Comparison of ENCODE assay signal across 3 cellular contexts in the genomic region with DNA sequence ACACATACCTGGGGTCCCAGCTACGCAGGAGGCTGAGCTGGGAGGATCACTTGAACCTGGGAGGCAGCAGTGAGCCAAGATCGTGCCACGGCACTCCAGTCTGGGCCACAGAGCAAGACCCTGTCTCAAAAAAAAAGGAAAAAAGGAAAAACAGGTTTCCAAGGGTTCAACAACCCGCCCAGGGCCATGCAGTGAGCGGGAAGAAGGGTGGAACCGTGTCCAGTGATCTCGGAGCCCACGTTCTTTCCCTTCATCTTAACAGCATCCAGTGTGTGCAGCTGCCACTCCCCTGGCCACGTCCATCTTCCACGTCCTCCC.
A peak's percentile ranks its signal among the peaks of the same experiment; 100 is the strongest.
TF ChIP-seq lines count a peak whose summit lies in the region.

No MANE protein-coding gene starts in this region.

TF ChIP-seq in SK-N-SH, 30 proteins besides CTCF, POLR2A, EP300 and RAD21:
- no peak for TF ChIP-seq EZH2phosphoT487 (IDR thresholded peaks at IDR 0.05; ENCODE audit: borderline replicate concordance, low read depth)

TF ChIP-seq in SK-N-SH treated with all-trans-retinoic acid at 6 μM for 48 hours, 23 proteins besides CTCF, POLR2A, EP300 and RAD21:
- TF ChIP-seq ZFP3 (CRISPR knock-in tag; IDR thresholded peaks at IDR 0.05) (no peak), ISL1 (CRISPR knock-in tag; IDR thresholded peaks at IDR 0.05) (no peak), BACH2 (CRISPR knock-in tag; IDR thresholded peaks at IDR 0.05; ENCODE audit: borderline replicate concordance) (no peak), ZNF70 (CRISPR knock-in tag; IDR thresholded peaks at IDR 0.05) (no peak), TOX (CRISPR knock-in tag; IDR thresholded peaks at IDR 0.05; ENCODE audit: borderline replicate concordance) (no peak), TCF4 (CRISPR knock-in tag; IDR thresholded peaks at IDR 0.05; ENCODE audit: borderline replicate concordance) (no peak), ZFP30 (CRISPR knock-in tag; IDR thresholded peaks at IDR 0.05) (no peak), ESRRG (CRISPR knock-in tag; IDR thresholded peaks at IDR 0.05) (no peak), ZNF565 (CRISPR knock-in tag; conservative IDR thresholded peaks at IDR 0.05; ENCODE audit: low read depth) (no peak), PPARA (CRISPR knock-in tag; IDR thresholded peaks at IDR 0.05; ENCODE audit: borderline replicate concordance) (no peak), CSDC2 (CRISPR knock-in tag; IDR thresholded peaks at IDR 0.05) (no peak), ZNF8 (CRISPR knock-in tag; IDR thresholded peaks at IDR 0.05) (no peak), SNAI2 (CRISPR knock-in tag; IDR thresholded peaks at IDR 0.05) (no peak), ZC3H10 (CRISPR knock-in tag; IDR thresholded peaks at IDR 0.05) (no peak), RARB (CRISPR knock-in tag; IDR thresholded peaks at IDR 0.05) (no peak), GLIS3 (CRISPR knock-in tag; IDR thresholded peaks at IDR 0.05) (no peak), OSR1 (CRISPR knock-in tag; IDR thresholded peaks at IDR 0.05) (no peak)
- TF ChIP-seq, protein P1, sequence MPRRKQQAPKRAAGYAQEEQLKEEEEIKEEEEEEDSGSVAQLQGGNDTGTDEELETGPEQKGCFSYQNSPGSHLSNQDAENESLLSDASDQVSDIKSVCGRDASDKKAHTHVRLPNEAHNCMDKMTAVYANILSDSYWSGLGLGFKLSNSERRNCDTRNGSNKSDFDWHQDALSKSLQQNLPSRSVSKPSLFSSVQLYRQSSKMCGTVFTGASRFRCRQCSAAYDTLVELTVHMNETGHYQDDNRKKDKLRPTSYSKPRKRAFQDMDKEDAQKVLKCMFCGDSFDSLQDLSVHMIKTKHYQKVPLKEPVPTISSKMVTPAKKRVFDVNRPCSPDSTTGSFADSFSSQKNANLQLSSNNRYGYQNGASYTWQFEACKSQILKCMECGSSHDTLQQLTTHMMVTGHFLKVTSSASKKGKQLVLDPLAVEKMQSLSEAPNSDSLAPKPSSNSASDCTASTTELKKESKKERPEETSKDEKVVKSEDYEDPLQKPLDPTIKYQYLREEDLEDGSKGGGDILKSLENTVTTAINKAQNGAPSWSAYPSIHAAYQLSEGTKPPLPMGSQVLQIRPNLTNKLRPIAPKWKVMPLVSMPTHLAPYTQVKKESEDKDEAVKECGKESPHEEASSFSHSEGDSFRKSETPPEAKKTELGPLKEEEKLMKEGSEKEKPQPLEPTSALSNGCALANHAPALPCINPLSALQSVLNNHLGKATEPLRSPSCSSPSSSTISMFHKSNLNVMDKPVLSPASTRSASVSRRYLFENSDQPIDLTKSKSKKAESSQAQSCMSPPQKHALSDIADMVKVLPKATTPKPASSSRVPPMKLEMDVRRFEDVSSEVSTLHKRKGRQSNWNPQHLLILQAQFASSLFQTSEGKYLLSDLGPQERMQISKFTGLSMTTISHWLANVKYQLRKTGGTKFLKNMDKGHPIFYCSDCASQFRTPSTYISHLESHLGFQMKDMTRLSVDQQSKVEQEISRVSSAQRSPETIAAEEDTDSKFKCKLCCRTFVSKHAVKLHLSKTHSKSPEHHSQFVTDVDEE (CRISPR knock-in tag; IDR thresholded peaks at IDR 0.05) = no peak
- TF ChIP-seq, protein P2, sequence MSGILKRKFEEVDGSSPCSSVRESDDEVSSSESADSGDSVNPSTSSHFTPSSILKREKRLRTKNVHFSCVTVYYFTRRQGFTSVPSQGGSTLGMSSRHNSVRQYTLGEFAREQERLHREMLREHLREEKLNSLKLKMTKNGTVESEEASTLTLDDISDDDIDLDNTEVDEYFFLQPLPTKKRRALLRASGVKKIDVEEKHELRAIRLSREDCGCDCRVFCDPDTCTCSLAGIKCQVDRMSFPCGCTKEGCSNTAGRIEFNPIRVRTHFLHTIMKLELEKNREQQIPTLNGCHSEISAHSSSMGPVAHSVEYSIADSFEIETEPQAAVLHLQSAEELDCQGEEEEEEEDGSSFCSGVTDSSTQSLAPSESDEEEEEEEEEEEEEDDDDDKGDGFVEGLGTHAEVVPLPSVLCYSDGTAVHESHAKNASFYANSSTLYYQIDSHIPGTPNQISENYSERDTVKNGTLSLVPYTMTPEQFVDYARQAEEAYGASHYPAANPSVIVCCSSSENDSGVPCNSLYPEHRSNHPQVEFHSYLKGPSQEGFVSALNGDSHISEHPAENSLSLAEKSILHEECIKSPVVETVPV (CRISPR knock-in tag; IDR thresholded peaks at IDR 0.05) = no peak
- TF ChIP-seq, protein P3, sequence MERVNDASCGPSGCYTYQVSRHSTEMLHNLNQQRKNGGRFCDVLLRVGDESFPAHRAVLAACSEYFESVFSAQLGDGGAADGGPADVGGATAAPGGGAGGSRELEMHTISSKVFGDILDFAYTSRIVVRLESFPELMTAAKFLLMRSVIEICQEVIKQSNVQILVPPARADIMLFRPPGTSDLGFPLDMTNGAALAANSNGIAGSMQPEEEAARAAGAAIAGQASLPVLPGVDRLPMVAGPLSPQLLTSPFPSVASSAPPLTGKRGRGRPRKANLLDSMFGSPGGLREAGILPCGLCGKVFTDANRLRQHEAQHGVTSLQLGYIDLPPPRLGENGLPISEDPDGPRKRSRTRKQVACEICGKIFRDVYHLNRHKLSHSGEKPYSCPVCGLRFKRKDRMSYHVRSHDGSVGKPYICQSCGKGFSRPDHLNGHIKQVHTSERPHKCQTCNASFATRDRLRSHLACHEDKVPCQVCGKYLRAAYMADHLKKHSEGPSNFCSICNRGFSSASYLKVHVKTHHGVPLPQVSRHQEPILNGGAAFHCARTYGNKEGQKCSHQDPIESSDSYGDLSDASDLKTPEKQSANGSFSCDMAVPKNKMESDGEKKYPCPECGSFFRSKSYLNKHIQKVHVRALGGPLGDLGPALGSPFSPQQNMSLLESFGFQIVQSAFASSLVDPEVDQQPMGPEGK (CRISPR knock-in tag; IDR thresholded peaks at IDR 0.05; ENCODE audit: borderline replicate concordance) = no peak
TF ChIP-seq in SK-N-SH treated with all-trans-retinoic acid at 6 μM for 48 hours: peak in this region for 0.

TF ChIP-seq in K562, 482 proteins besides CTCF, POLR2A, EP300 and RAD21:
- TF ChIP-seq EGR1 (conservative IDR thresholded peaks at IDR 0.05) (peak; percentile 87), MAFG (tag; conservative IDR thresholded peaks at IDR 0.05) (no peak), TBP (optimal IDR thresholded peaks at IDR 0.05; ENCODE audit: low read depth, low read length) (no peak), DPF2 (IDR thresholded peaks at IDR 0.05) (no peak), ARID1B (IDR thresholded peaks at IDR 0.05) (0 out of 2 replicates have a peak, but pooled peaks have one; percentile 13), NFXL1 (CRISPR knock-in tag; IDR thresholded peaks at IDR 0.05) (no peak), EWSR1 (IDR thresholded peaks at IDR 0.05; ENCODE audit: borderline replicate concordance, low read depth, partially characterized antibody) (no peak), ZFX (CRISPR knock-in tag; IDR thresholded peaks at IDR 0.05) (0 out of 2 replicates have a peak, but pooled peaks have one; percentile 29), GTF2F1 (IDR thresholded peaks at IDR 0.05; ENCODE audit: low read depth, low read length) (no peak), NRF1 (conservative IDR thresholded peaks at IDR 0.05 in 1 of 2, IDR thresholded peaks at IDR 0.05 in 1 of 2) (peak in 1 of 2 experiments; percentile 12; a peak in 1 of 4 replicates)
- TF ChIP-seq, protein P4, sequence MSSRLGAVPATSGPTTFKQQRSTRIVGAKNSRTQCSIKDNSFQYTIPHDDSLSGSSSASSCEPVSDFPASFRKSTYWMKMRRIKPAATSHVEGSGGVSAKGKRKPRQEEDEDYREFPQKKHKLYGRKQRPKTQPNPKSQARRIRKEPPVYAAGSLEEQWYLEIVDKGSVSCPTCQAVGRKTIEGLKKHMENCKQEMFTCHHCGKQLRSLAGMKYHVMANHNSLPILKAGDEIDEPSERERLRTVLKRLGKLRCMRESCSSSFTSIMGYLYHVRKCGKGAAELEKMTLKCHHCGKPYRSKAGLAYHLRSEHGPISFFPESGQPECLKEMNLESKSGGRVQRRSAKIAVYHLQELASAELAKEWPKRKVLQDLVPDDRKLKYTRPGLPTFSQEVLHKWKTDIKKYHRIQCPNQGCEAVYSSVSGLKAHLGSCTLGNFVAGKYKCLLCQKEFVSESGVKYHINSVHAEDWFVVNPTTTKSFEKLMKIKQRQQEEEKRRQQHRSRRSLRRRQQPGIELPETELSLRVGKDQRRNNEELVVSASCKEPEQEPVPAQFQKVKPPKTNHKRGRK (tag; IDR thresholded peaks at IDR 0.05) = no peak
- TF ChIP-seq, protein P5, sequence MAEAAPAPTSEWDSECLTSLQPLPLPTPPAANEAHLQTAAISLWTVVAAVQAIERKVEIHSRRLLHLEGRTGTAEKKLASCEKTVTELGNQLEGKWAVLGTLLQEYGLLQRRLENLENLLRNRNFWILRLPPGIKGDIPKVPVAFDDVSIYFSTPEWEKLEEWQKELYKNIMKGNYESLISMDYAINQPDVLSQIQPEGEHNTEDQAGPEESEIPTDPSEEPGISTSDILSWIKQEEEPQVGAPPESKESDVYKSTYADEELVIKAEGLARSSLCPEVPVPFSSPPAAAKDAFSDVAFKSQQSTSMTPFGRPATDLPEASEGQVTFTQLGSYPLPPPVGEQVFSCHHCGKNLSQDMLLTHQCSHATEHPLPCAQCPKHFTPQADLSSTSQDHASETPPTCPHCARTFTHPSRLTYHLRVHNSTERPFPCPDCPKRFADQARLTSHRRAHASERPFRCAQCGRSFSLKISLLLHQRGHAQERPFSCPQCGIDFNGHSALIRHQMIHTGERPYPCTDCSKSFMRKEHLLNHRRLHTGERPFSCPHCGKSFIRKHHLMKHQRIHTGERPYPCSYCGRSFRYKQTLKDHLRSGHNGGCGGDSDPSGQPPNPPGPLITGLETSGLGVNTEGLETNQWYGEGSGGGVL (CRISPR knock-in tag; IDR thresholded peaks at IDR 0.05) = no peak
- TF ChIP-seq, protein P6, sequence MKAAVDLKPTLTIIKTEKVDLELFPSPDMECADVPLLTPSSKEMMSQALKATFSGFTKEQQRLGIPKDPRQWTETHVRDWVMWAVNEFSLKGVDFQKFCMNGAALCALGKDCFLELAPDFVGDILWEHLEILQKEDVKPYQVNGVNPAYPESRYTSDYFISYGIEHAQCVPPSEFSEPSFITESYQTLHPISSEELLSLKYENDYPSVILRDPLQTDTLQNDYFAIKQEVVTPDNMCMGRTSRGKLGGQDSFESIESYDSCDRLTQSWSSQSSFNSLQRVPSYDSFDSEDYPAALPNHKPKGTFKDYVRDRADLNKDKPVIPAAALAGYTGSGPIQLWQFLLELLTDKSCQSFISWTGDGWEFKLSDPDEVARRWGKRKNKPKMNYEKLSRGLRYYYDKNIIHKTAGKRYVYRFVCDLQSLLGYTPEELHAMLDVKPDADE (conservative IDR thresholded peaks at IDR 0.05; ENCODE audit: control insufficient read depth, low read depth, low read length) = 0 out of 2 replicates have a peak, but pooled peaks have one; percentile 37
- TF ChIP-seq, protein P7, sequence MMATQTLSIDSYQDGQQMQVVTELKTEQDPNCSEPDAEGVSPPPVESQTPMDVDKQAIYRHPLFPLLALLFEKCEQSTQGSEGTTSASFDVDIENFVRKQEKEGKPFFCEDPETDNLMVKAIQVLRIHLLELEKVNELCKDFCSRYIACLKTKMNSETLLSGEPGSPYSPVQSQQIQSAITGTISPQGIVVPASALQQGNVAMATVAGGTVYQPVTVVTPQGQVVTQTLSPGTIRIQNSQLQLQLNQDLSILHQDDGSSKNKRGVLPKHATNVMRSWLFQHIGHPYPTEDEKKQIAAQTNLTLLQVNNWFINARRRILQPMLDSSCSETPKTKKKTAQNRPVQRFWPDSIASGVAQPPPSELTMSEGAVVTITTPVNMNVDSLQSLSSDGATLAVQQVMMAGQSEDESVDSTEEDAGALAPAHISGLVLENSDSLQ (IDR thresholded peaks at IDR 0.05) = peak; percentile 76
